1 cellular context compared by ENCODE assay signal in the genomic region with DNA sequence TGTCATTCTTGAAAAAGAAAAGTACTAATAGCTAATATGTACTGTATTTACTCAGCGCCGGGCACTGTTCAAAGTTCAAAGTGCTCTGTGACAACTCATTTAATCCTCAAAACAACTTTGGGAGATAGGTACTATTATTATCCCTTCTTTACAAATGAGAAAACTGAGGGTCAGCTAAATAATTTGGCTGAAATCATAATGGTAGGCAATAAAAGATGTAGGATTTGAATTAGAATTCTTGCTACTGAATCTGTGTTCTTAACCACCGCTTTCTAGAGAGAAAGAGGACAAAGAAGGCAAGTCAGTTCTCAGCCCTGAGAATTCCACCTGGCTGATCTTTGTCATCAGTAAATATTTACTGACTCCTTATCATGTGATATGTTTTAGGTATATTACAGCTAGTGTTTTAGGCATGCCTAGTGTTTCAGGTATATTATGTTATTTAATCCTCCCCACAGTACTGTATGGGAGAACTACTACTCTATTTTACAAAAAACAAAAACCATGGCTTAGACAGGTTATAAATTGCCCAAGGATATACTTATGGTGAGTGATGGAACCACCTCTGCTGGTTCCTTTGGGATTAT.
TF ChIP-seq lines count a peak whose summit lies in the region.

No MANE protein-coding gene starts in this region.

TF ChIP-seq in HepG2, 621 proteins besides CTCF, POLR2A, EP300 and RAD21 (continued from another document and continues in another):
- TF ChIP-seq, protein P1, sequence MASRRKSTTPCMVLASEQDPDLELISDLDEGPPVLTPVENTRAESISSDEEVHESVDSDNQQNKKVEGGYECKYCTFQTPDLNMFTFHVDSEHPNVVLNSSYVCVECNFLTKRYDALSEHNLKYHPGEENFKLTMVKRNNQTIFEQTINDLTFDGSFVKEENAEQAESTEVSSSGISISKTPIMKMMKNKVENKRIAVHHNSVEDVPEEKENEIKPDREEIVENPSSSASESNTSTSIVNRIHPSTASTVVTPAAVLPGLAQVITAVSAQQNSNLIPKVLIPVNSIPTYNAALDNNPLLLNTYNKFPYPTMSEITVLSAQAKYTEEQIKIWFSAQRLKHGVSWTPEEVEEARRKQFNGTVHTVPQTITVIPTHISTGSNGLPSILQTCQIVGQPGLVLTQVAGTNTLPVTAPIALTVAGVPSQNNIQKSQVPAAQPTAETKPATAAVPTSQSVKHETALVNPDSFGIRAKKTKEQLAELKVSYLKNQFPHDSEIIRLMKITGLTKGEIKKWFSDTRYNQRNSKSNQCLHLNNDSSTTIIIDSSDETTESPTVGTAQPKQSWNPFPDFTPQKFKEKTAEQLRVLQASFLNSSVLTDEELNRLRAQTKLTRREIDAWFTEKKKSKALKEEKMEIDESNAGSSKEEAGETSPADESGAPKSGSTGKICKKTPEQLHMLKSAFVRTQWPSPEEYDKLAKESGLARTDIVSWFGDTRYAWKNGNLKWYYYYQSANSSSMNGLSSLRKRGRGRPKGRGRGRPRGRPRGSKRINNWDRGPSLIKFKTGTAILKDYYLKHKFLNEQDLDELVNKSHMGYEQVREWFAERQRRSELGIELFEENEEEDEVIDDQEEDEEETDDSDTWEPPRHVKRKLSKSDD (CRISPR knock-in tag; IDR thresholded peaks at IDR 0.05; ENCODE audit: low read depth), result no peak
- TF ChIP-seq SKI (IDR thresholded peaks at IDR 0.05; ENCODE audit: partially characterized antibody), result peak; percentile 27
- peak; percentile 96 for TF ChIP-seq ZNF317 (CRISPR knock-in tag; IDR thresholded peaks at IDR 0.05)
- TF ChIP-seq ZMYM4 (CRISPR knock-in tag; IDR thresholded peaks at IDR 0.05), result peak; percentile 52; the same call in 1 of the 2 replicates
- TF ChIP-seq, protein P2, sequence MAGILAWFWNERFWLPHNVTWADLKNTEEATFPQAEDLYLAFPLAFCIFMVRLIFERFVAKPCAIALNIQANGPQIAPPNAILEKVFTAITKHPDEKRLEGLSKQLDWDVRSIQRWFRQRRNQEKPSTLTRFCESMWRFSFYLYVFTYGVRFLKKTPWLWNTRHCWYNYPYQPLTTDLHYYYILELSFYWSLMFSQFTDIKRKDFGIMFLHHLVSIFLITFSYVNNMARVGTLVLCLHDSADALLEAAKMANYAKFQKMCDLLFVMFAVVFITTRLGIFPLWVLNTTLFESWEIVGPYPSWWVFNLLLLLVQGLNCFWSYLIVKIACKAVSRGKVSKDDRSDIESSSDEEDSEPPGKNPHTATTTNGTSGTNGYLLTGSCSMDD (CRISPR knock-in tag; IDR thresholded peaks at IDR 0.05), result no peak
- TF ChIP-seq GZF1 (CRISPR knock-in tag; IDR thresholded peaks at IDR 0.05), result no peak
- TF ChIP-seq MXD4 (CRISPR knock-in tag; IDR thresholded peaks at IDR 0.05), result peak; percentile 71
- peak; percentile 68 for TF ChIP-seq MEF2D (CRISPR knock-in tag; IDR thresholded peaks at IDR 0.05)
- TF ChIP-seq, protein P3, sequence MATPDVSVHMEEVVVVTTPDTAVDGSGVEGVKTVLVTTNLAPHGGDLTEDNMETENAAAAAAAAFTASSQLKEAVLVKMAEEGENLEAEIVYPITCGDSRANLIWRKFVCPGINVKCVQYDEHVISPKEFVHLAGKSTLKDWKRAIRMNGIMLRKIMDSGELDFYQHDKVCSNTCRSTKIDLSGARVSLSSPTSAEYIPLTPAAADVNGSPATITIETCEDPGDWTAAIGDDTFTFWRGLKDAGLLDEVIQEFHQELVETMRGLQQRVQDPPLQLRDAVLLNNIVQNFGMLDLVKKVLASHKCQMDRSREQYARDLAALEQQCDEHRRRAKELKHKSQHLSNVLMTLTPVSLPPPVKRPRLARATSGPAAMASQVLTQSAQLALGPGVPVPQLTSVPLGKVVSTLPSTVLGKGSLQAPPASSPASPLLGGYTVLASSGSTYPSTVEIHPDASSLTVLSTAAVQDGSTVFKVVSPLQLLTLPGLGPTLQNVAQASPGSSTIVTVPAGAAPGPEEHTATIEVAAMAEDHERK (CRISPR knock-in tag; IDR thresholded peaks at IDR 0.05; ENCODE audit: low read depth), result no peak
- TF ChIP-seq GLI4 (CRISPR knock-in tag; IDR thresholded peaks at IDR 0.05; ENCODE audit: borderline replicate concordance), result no peak
- peak; percentile 75 for TF ChIP-seq NR2F6 (IDR thresholded peaks at IDR 0.05)
- peak; percentile 49; the same call in 1 of the 2 replicates for TF ChIP-seq NR2F6 (CRISPR knock-in tag; IDR thresholded peaks at IDR 0.05)
- TF ChIP-seq, protein P4, sequence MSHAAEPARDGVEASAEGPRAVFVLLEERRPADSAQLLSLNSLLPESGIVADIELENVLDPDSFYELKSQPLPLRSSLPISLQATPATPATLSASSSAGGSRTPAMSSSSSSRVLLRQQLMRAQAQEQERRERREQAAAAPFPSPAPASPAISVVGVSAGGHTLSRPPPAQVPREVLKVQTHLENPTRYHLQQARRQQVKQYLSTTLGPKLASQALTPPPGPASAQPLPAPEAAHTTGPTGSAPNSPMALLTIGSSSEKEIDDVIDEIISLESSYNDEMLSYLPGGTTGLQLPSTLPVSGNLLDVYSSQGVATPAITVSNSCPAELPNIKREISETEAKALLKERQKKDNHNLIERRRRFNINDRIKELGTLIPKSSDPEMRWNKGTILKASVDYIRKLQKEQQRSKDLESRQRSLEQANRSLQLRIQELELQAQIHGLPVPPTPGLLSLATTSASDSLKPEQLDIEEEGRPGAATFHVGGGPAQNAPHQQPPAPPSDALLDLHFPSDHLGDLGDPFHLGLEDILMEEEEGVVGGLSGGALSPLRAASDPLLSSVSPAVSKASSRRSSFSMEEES (CRISPR knock-in tag; IDR thresholded peaks at IDR 0.05), result peak; percentile 99
- TF ChIP-seq, protein P5, sequence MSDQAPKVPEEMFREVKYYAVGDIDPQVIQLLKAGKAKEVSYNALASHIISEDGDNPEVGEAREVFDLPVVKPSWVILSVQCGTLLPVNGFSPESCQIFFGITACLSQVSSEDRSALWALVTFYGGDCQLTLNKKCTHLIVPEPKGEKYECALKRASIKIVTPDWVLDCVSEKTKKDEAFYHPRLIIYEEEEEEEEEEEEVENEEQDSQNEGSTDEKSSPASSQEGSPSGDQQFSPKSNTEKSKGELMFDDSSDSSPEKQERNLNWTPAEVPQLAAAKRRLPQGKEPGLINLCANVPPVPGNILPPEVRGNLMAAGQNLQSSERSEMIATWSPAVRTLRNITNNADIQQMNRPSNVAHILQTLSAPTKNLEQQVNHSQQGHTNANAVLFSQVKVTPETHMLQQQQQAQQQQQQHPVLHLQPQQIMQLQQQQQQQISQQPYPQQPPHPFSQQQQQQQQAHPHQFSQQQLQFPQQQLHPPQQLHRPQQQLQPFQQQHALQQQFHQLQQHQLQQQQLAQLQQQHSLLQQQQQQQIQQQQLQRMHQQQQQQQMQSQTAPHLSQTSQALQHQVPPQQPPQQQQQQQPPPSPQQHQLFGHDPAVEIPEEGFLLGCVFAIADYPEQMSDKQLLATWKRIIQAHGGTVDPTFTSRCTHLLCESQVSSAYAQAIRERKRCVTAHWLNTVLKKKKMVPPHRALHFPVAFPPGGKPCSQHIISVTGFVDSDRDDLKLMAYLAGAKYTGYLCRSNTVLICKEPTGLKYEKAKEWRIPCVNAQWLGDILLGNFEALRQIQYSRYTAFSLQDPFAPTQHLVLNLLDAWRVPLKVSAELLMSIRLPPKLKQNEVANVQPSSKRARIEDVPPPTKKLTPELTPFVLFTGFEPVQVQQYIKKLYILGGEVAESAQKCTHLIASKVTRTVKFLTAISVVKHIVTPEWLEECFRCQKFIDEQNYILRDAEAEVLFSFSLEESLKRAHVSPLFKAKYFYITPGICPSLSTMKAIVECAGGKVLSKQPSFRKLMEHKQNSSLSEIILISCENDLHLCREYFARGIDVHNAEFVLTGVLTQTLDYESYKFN (CRISPR knock-in tag; conservative IDR thresholded peaks at IDR 0.05), result peak; percentile 100
- TF ChIP-seq THAP11 (CRISPR knock-in tag; IDR thresholded peaks at IDR 0.05), result peak; percentile 39
- TF ChIP-seq MTA1 (CRISPR knock-in tag; IDR thresholded peaks at IDR 0.05; ENCODE audit: borderline replicate concordance), result no peak; the same call in 1 of the 2 replicates
- peak; percentile 85 for TF ChIP-seq POGZ (CRISPR knock-in tag; IDR thresholded peaks at IDR 0.05)
- TF ChIP-seq, protein P6, sequence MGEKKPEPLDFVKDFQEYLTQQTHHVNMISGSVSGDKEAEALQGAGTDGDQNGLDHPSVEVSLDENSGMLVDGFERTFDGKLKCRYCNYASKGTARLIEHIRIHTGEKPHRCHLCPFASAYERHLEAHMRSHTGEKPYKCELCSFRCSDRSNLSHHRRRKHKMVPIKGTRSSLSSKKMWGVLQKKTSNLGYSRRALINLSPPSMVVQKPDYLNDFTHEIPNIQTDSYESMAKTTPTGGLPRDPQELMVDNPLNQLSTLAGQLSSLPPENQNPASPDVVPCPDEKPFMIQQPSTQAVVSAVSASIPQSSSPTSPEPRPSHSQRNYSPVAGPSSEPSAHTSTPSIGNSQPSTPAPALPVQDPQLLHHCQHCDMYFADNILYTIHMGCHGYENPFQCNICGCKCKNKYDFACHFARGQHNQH (CRISPR knock-in tag; IDR thresholded peaks at IDR 0.05), result peak; percentile 52; the same call in 1 of the 2 replicates
- TF ChIP-seq, protein P7, sequence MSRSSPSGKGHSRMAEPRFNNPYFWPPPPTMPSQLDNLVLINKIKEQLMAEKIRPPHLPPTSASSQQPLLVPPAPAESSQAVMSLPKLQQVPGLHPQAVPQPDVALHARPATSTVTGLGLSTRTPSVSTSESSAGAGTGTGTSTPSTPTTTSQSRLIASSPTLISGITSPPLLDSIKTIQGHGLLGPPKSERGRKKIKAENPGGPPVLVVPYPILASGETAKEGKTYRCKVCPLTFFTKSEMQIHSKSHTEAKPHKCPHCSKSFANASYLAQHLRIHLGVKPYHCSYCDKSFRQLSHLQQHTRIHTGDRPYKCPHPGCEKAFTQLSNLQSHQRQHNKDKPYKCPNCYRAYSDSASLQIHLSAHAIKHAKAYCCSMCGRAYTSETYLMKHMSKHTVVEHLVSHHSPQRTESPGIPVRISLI (CRISPR knock-in tag; IDR thresholded peaks at IDR 0.05; ENCODE audit: borderline replicate concordance), result peak; percentile 66; the same call in 1 of the 2 replicates
- TF ChIP-seq ZNF460 (CRISPR knock-in tag; IDR thresholded peaks at IDR 0.05; ENCODE audit: borderline replicate concordance), result peak; percentile 26; the same call in 1 of the 2 replicates
- TF ChIP-seq HNF4A (CRISPR knock-in tag; IDR thresholded peaks at IDR 0.05), result peak; percentile 100
- TF ChIP-seq, protein P8, sequence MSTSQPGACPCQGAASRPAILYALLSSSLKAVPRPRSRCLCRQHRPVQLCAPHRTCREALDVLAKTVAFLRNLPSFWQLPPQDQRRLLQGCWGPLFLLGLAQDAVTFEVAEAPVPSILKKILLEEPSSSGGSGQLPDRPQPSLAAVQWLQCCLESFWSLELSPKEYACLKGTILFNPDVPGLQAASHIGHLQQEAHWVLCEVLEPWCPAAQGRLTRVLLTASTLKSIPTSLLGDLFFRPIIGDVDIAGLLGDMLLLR (CRISPR knock-in tag; IDR thresholded peaks at IDR 0.05), result no peak
- TF ChIP-seq ERF (CRISPR knock-in tag; IDR thresholded peaks at IDR 0.05), result peak; percentile 42
- TF ChIP-seq NFRKB (IDR thresholded peaks at IDR 0.05), result no peak
- TF ChIP-seq EHMT2 (IDR thresholded peaks at IDR 0.05; ENCODE audit: borderline replicate concordance, low read depth, low read length), result peak; percentile 53; the same call in 1 of the 2 replicates
- TF ChIP-seq SPEN (CRISPR knock-in tag; IDR thresholded peaks at IDR 0.05; ENCODE audit: low read depth), result no peak
- no peak for TF ChIP-seq ZNF468 (CRISPR knock-in tag; IDR thresholded peaks at IDR 0.05)
- peak; percentile 83 for TF ChIP-seq HDAC1 (CRISPR knock-in tag; IDR thresholded peaks at IDR 0.05)
- TF ChIP-seq ZNF253 (CRISPR knock-in tag; IDR thresholded peaks at IDR 0.05; ENCODE audit: borderline replicate concordance), result no peak
- TF ChIP-seq MEIS2 (CRISPR knock-in tag; IDR thresholded peaks at IDR 0.05), result peak; percentile 68; the same call in 1 of the 2 replicates
- TF ChIP-seq, protein P9, sequence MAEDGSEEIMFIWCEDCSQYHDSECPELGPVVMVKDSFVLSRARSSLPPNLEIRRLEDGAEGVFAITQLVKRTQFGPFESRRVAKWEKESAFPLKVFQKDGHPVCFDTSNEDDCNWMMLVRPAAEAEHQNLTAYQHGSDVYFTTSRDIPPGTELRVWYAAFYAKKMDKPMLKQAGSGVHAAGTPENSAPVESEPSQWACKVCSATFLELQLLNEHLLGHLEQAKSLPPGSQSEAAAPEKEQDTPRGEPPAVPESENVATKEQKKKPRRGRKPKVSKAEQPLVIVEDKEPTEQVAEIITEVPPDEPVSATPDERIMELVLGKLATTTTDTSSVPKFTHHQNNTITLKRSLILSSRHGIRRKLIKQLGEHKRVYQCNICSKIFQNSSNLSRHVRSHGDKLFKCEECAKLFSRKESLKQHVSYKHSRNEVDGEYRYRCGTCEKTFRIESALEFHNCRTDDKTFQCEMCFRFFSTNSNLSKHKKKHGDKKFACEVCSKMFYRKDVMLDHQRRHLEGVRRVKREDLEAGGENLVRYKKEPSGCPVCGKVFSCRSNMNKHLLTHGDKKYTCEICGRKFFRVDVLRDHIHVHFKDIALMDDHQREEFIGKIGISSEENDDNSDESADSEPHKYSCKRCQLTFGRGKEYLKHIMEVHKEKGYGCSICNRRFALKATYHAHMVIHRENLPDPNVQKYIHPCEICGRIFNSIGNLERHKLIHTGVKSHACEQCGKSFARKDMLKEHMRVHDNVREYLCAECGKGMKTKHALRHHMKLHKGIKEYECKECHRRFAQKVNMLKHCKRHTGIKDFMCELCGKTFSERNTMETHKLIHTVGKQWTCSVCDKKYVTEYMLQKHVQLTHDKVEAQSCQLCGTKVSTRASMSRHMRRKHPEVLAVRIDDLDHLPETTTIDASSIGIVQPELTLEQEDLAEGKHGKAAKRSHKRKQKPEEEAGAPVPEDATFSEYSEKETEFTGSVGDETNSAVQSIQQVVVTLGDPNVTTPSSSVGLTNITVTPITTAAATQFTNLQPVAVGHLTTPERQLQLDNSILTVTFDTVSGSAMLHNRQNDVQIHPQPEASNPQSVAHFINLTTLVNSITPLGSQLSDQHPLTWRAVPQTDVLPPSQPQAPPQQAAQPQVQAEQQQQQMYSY (CRISPR knock-in tag; IDR thresholded peaks at IDR 0.05), result no peak
- TF ChIP-seq NONO (IDR thresholded peaks at IDR 0.05), result no peak
- TF ChIP-seq NONO (CRISPR knock-in tag; conservative IDR thresholded peaks at IDR 0.05), result peak; percentile 84
- TF ChIP-seq TARDBP (CRISPR knock-in tag; IDR thresholded peaks at IDR 0.05), result peak; percentile 20; the same call in 1 of the 2 replicates
- TF ChIP-seq, protein P10, sequence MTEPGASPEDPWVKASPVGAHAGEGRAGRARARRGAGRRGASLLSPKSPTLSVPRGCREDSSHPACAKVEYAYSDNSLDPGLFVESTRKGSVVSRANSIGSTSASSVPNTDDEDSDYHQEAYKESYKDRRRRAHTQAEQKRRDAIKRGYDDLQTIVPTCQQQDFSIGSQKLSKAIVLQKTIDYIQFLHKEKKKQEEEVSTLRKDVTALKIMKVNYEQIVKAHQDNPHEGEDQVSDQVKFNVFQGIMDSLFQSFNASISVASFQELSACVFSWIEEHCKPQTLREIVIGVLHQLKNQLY (CRISPR knock-in tag; IDR thresholded peaks at IDR 0.05), result peak; percentile 96
- TF ChIP-seq AHR (CRISPR knock-in tag; IDR thresholded peaks at IDR 0.05), result no peak
- TF ChIP-seq, protein P11, sequence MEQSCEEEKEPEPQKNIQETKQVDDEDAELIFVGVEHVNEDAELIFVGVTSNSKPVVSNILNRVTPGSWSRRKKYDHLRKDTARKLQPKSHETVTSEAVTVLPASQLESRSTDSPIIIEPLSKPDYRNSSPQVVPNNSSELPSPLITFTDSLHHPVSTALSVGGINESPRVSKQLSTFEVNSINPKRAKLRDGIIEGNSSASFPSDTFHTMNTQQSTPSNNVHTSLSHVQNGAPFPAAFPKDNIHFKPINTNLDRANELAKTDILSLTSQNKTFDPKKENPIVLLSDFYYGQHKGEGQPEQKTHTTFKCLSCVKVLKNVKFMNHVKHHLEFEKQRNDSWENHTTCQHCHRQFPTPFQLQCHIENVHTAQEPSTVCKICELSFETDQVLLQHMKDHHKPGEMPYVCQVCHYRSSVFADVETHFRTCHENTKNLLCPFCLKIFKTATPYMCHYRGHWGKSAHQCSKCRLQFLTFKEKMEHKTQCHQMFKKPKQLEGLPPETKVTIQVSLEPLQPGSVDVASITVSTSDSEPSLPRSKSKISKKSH (CRISPR knock-in tag; IDR thresholded peaks at IDR 0.05; ENCODE audit: borderline replicate concordance), result no peak
- peak; percentile 58; the same call in 1 of the 2 replicates for TF ChIP-seq ZBTB21 (CRISPR knock-in tag; IDR thresholded peaks at IDR 0.05)
- TF ChIP-seq AKAP8 (CRISPR knock-in tag; IDR thresholded peaks at IDR 0.05), result no peak
